ENCODE assay signal across 10 cellular contexts in the genomic region with DNA sequence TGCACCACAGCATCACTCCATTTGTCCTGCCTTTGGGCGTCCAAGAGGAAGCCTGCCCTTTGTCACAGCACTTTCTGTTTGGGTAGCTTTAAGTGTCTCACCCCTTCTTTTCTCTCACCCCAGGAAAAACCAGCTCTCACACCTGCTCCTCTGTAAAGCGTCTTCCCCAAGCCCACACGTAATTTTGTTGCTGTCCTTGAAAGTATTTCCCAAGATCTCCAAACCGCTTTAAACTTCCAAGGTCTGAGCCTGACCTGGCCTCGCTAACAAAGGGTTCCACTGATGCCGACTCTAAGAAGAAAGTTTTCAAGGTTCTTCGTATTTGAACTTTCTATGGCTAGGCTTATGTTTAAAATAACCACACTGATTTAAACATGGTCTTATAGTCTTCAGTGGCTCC. TPM values are rescaled to one million over a fixed set of nuclear protein-coding genes. Genes with fewer than 3 reads are reported as not detected.
DNase-seq lines count a peak whose midpoint lies in the region; ATAC-seq and TF ChIP-seq lines count a peak whose summit lies in the region.
"Had no signal": no experiment of that assay in that cellular context is flagged by ENCODE, and none has a peak within 500 bp of the region (broad histone marks: within the 10 kb centered on the region; RNA-seq: fewer than 3 reads in every experiment).

No MANE protein-coding gene starts in this region.

- peaks cover 64% of the 10 kb centered on the region for H3K4me1 Mint-ChIP-seq in osteocyte (ENCODE audit: unreplicated experiment)
- peaks cover 46% of the 10 kb centered on the region for H3K4me1 Mint-ChIP-seq in stimulated activated effector memory CD8-positive, alpha-beta T cell treated with anti-CD3 and anti-CD28 coated beads, Interleukin-12 subunit alpha, Interleukin-12 subunit beta, amount 100 ng/mL, for 72 hours

- H3K27me3 ChIP-seq in right cardiac atrium (ENCODE audit: control insufficient read depth, insufficient read depth) (no peaks in the 10 kb centered on the region), dorsolateral prefrontal cortex (no peaks in the 10 kb centered on the region)

- H3K27ac ChIP-seq in right cardiac atrium (ENCODE audit: low read length) (peak overlapping the region; percentile 46), dorsolateral prefrontal cortex (peak overlapping the region in 54 of 59 donors; percentile 16 to 97 (median 90))

- peaks cover 12% of the 10 kb centered on the region for H3K36me3 Mint-ChIP-seq in osteocyte (ENCODE audit: unreplicated experiment)
- H3K36me3 Mint-ChIP-seq in stimulated activated effector memory CD8-positive, alpha-beta T cell treated with anti-CD3 and anti-CD28 coated beads, Interleukin-12 subunit alpha, Interleukin-12 subunit beta, amount 100 ng/mL, for 72 hours, result no peaks in the 10 kb centered on the region

- intact Hi-C loops in right cardiac atrium (cut with DNase I) (loop anchor here in 1 of 4 donors (5.0 kb wide), 1 partner anchor 39 kb away; no protein-coding TSS in a partner anchor), Right ventricle myocardium superior (cut with DNase I) (loop anchor here (5.0 kb wide), 1 partner anchor 44 kb away; no protein-coding TSS in a partner anchor), dorsolateral prefrontal cortex (cut with DNase I) (loop anchor here (5.0 to 10.0 kb wide), 2 partner anchors 44 to 81 kb away; no protein-coding TSS in a partner anchor)

- DNase-seq in right cardiac atrium, result no peak
- no peak for DNase-seq in Right ventricle myocardium superior
- DNase-seq in dorsolateral prefrontal cortex, result no peak
- DNase-seq in osteocyte (ENCODE audit: extremely low spot score, unreplicated experiment), result no peak
- DNase-seq in SIG-M5 treated with dmso at 0.1 percent for 504 hours (lab: John Stamatoyannopoulos, UW; ENCODE audit: unreplicated experiment), result no peak
- DNase-seq in NCI-H2107 treated with DMSO at 0.1 percent for 48 hours (lab: John Stamatoyannopoulos, UW; ENCODE audit: unreplicated experiment), result no peak
- DNase-seq in NCI-H748 treated with DMSO at 0.1 percent for 48 hours (lab: John Stamatoyannopoulos, UW), result no peak
- DNase-seq in stimulated activated effector memory CD8-positive, alpha-beta T cell treated with anti-CD3 and anti-CD28 coated beads, Interleukin-12 subunit alpha, Interleukin-12 subunit beta, amount 100 ng/mL, for 72 hours (ENCODE audit: low spot score in 2 of 2), result no peak
- DNase-seq: erythroblast had no signal

- H3K9me3 Mint-ChIP-seq in osteocyte (ENCODE audit: unreplicated experiment), result no peaks in the 10 kb centered on the region
- H3K9me3 Mint-ChIP-seq in stimulated activated effector memory CD8-positive, alpha-beta T cell treated with anti-CD3 and anti-CD28 coated beads, Interleukin-12 subunit alpha, Interleukin-12 subunit beta, amount 100 ng/mL, for 72 hours, result no peaks in the 10 kb centered on the region

- no peaks in the 10 kb centered on the region for H3K27me3 Mint-ChIP-seq in osteocyte (ENCODE audit: unreplicated experiment)
- H3K27me3 Mint-ChIP-seq: B cell had no signal

- TF ChIP-seq CTCF in dorsolateral prefrontal cortex (IDR thresholded peaks at IDR 0.05 in 54 of 56, conservative IDR thresholded peaks at IDR 0.05 in 2 of 56; ENCODE audit: low read depth in 1 of 56, partially characterized antibody in 56 of 56) (no peak), osteocyte (IDR thresholded peaks at IDR 0.05) (no peak)

- H3K27ac Mint-ChIP-seq in osteocyte (ENCODE audit: unreplicated experiment), result peak overlapping the region; percentile 3
- H3K27ac Mint-ChIP-seq in stimulated activated effector memory CD8-positive, alpha-beta T cell treated with anti-CD3 and anti-CD28 coated beads, Interleukin-12 subunit alpha, Interleukin-12 subunit beta, amount 100 ng/mL, for 72 hours, result no peak overlapping the region
- H3K27ac Mint-ChIP-seq: B cell had no signal

- no peak overlapping the region for H3K4me3 Mint-ChIP-seq in osteocyte (ENCODE audit: unreplicated experiment)
- H3K4me3 Mint-ChIP-seq in stimulated activated effector memory CD8-positive, alpha-beta T cell treated with anti-CD3 and anti-CD28 coated beads, Interleukin-12 subunit alpha, Interleukin-12 subunit beta, amount 100 ng/mL, for 72 hours, result no peak overlapping the region
- H3K4me3 Mint-ChIP-seq: B cell had no signal

- ATAC-seq in right cardiac atrium (no peak), Right ventricle myocardium superior (ENCODE audit: poor library complexity) (no peak)
- no peak for ATAC-seq in stimulated activated effector memory CD8-positive, alpha-beta T cell treated with anti-CD3 and anti-CD28 coated beads, Interleukin-12 subunit alpha, Interleukin-12 subunit beta, amount 100 ng/mL, for 72 hours

- no peaks in the 10 kb centered on the region for H3K9me3 ChIP-seq in right cardiac atrium (ENCODE audit: control insufficient read depth, low read length)

- peaks cover 12% of the 10 kb centered on the region for H3K4me1 ChIP-seq in right cardiac atrium (ENCODE audit: control insufficient read depth, insufficient read depth, low read length)

- H3K4me3 ChIP-seq in right cardiac atrium (ENCODE audit: low read length) (no peak overlapping the region), dorsolateral prefrontal cortex (peak overlapping the region in 29 of 59 donors; percentile 2 to 100 (median 92))

- 89% methylated on average over 7 of the region's 7 CpGs for WGBS in right cardiac atrium

RNA-seq across cellular contexts. Expression of a gene that starts 5.3 kb away (rescaled TPM):
- total RNA-seq in right cardiac atrium (100 to 1,000 TPM; 108 to 179 (median 114) TPM), Right ventricle myocardium superior (59.4 TPM), dorsolateral prefrontal cortex (100 to 1,000 TPM in 119 of 120 experiments, 10 to 100 TPM in 1; 89.8 to 236 (median 169) TPM), osteocyte (85.7 and 92.2 TPM in 2 replicates)
- polyA plus RNA-seq in right cardiac atrium, result 21.8 TPM
